Comparison of ENCODE assay signal across 9 cellular contexts in the genomic region with DNA sequence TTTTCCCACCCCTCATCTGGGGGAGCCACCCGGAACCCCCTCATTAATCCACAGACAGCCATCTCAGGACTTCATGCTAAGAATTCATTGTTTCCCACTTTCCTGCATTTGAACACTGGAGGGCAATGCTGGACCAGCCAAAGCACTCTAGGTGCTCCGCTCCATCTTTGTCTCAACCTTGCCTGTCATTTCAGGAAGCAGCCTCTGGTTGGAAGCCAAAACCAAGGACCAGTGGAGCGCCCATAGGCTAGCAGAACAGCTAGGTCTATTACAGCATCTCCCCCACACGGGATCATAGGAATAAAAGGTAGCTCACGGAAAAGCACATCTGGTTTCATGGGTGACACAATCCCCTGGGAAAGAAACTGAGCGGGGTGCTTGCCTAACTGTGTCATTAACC.
DNase-seq lines count a peak whose midpoint lies in the region; ATAC-seq, FAIRE-seq and TF ChIP-seq lines count a peak whose summit lies in the region.
"Had no signal": no experiment of that assay in that cellular context is flagged by ENCODE, and none has a peak within 500 bp of the region (broad histone marks: within the 10 kb centered on the region; RNA-seq: fewer than 3 reads in every experiment).

No MANE protein-coding gene starts in this region.

- DNase-seq in COR-L47 (lab: John Stamatoyannopoulos, UW) (peak; percentile 33), H54 (ENCODE audit: insufficient read length, low spot score) (peak; percentile 8), NCI-H69 (lab: John Stamatoyannopoulos, UW) (peak; percentile 84), bronchial epithelial cell (ENCODE audit: low read depth) (peak; percentile 72), kidney epithelial cell (ENCODE audit: low read depth) (no peak), superior temporal gyrus (ENCODE audit: extremely low spot score) (peak; percentile 86), coronary artery (ENCODE audit: low spot score) (no peak)

- no peak overlapping the region for H3K27ac ChIP-seq in coronary artery
- H3K27ac ChIP-seq: skin epidermis had no signal

- H3K36me3 ChIP-seq in bronchial epithelial cell (ENCODE audit: control insufficient read depth, insufficient read depth, low read length) (no peaks in the 10 kb centered on the region), kidney epithelial cell (ENCODE audit: control insufficient read depth, insufficient read depth, low read length) (no peaks in the 10 kb centered on the region)

- ATAC-seq in GM21423 (IDR thresholded peaks at IDR 0.05; ENCODE audit: unreplicated experiment) = no peak

- H3K27me3 ChIP-seq in bronchial epithelial cell (ENCODE audit: control insufficient read depth, insufficient read depth, low read length) = no peaks in the 10 kb centered on the region
- H3K27me3 ChIP-seq in kidney epithelial cell (ENCODE audit: control insufficient read depth, insufficient read depth, low read length) = no peaks in the 10 kb centered on the region

- FAIRE-seq in H54 (lab: Jason Lieb, UNC) = no peak
- no peak for FAIRE-seq in bronchial epithelial cell (lab: Jason Lieb, UNC)

- H3K4me3 ChIP-seq in bronchial epithelial cell (ENCODE audit: low read depth, low read length) (no peak overlapping the region), kidney epithelial cell (ENCODE audit: low read depth, low read length) (no peak overlapping the region), coronary artery (no peak overlapping the region)
- H3K4me3 ChIP-seq: skin epidermis had no signal

- no peak for TF ChIP-seq POLR2A in H54 (IDR thresholded peaks at IDR 0.05; ENCODE audit: low read depth, low read length)

- TF ChIP-seq CTCF in bronchial epithelial cell (IDR thresholded peaks at IDR 0.05; ENCODE audit: insufficient read depth, low read length, severe bottlenecking) (peak; percentile 77), kidney epithelial cell (IDR thresholded peaks at IDR 0.05; ENCODE audit: insufficient read depth, low read length, poor library complexity, severe bottlenecking) (peak; percentile 81), coronary artery (IDR thresholded peaks at IDR 0.05) (no peak)

Comparison
In these comparisons a context has a peak if more than half of its experiments do, and no peak if none do; other contexts are left out.
1. DNase-seq: peak in COR-L47 (single experiment), H54 (single experiment), NCI-H69 (single experiment), bronchial epithelial cell (single experiment) and superior temporal gyrus (single experiment); none in kidney epithelial cell (single experiment) and coronary artery (single experiment).